ENCODE assay signal across 9 cellular contexts in the genomic region with DNA sequence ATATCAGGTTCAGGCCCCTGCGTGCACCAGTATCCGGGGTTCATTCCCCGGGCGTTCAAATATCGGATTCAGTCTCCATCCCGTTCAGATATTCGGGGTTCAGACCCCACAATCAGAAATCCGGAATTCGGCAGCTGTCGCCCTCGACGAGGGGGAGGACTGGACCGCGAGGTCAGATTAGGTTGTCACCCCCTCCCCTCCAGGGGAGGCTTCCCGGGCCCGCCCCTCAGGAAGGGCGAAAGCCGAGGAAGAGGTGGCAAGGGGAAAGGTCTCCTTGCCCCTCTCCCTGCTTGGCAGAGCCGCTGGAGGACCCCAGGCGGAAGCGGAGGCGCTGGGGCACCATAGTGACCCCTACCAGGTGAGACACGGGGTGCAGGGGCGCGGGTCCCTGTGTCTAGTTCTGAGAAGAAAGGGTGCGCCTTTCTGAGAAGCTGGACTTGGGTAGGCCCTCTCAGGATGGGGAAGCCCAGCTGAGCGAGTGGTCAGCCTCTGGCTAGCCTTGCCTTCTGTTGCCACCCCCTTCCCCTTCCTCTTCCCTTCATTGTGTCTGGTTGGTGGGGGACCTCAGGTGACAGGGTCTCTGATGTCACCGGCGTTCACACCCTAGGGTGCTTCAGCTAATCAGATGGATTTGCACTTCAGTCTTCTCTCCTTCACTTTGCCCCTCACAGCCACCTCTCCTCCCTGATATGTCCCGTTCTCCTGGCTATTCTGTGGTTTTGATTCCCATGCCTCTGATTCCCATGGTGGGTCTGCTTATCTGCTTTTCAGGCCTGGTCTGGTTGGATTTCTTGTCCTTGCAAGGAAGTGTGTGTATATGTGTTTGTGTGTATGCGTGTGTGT. TPM values are rescaled to one million over a fixed set of nuclear protein-coding genes. Genes with fewer than 3 reads are reported as not detected.
DNase-seq lines count a peak whose midpoint lies in the region; ATAC-seq, FAIRE-seq and TF ChIP-seq lines count a peak whose summit lies in the region.
"Had no signal": no experiment of that assay in that cellular context is flagged by ENCODE, and none has a peak within 500 bp of the region (broad histone marks: within the 10 kb centered on the region; RNA-seq: fewer than 3 reads in every experiment).

No MANE protein-coding gene starts in this region.

- no peaks in the 10 kb centered on the region for H3K9me2 ChIP-seq in Loucy (replicated peaks; ENCODE audit: low read depth, low read length)

- H2AFZ ChIP-seq in Loucy (ENCODE audit: low read length) (peak overlapping the region; percentile 76), keratinocyte (ENCODE audit: control insufficient read depth, low read length) (no peak overlapping the region)

- dilution Hi-C loops in keratinocyte (cut with MboI; ENCODE audit: extremely low pct_ligation_motif_present, low sequenced_read_pairs), result no loop called here

- H3K4me1 ChIP-seq in Loucy (ENCODE audit: insufficient read depth, low read length, poor library complexity, severe bottlenecking) (peaks cover 42% of the 10 kb centered on the region), keratinocyte (ENCODE audit: control insufficient read depth, extremely low read depth, insufficient read depth, low read length) (peaks cover 18% of the 10 kb centered on the region)

- H3K4me1 Mint-ChIP-seq in brain, result peaks cover 41% of the 10 kb centered on the region
- H3K4me1 Mint-ChIP-seq in stimulated activated memory B cell treated with anti-CD40 and anti-IgM and Interleukin-4, amounts not matched to agents 10 μg/mL and 1 μg/mL and 100 μg/mL, for 72 hours, result peaks cover 39% of the 10 kb centered on the region

- H3K27me3 Mint-ChIP-seq in brain, result peaks cover 11% of the 10 kb centered on the region
- H3K27me3 Mint-ChIP-seq in stimulated activated memory B cell treated with anti-CD40 and anti-IgM and Interleukin-4, amounts not matched to agents 10 μg/mL and 1 μg/mL and 100 μg/mL, for 72 hours, result no peaks in the 10 kb centered on the region

- peak overlapping the region; percentile 81 for H3K27ac ChIP-seq in keratinocyte (ENCODE audit: control insufficient read depth, insufficient read depth, low read length)

- peaks cover 52% of the 10 kb centered on the region for H3K79me2 ChIP-seq in Loucy (ENCODE audit: insufficient read depth, low read length)
- peaks cover 45% of the 10 kb centered on the region for H3K79me2 ChIP-seq in keratinocyte (ENCODE audit: control insufficient read depth, insufficient read depth, low read length)

- H3K9me3 ChIP-seq in Loucy (ENCODE audit: insufficient read depth, low read depth, low read length) (no peaks in the 10 kb centered on the region), keratinocyte (ENCODE audit: control insufficient read depth, low read depth, low read length) (no peaks in the 10 kb centered on the region)

- DNase-seq in ELR (ENCODE audit: low read depth) (peak; percentile 34), keratinocyte (ENCODE audit: low read depth, low spot score) (no peak), NCI-H2081 (lab: John Stamatoyannopoulos, UW) (no peak)
- no peak for DNase-seq in activated CD4-positive, CD25-positive, alpha-beta regulatory T cell treated with anti-CD3 and anti-CD28 coated beads, Interleukin-2, amount 50 U/mL, for 72 hours

- H3K9ac ChIP-seq in Loucy (ENCODE audit: low read depth, low read length, poor library complexity, severe bottlenecking) (peak overlapping the region; percentile 96), keratinocyte (ENCODE audit: control insufficient read depth, extremely low read depth, insufficient read depth, low read length) (peak overlapping the region; percentile 88)

- ATAC-seq in stimulated activated memory B cell treated with anti-CD40 and anti-IgM and Interleukin-4, amounts not matched to agents 10 μg/mL and 1 μg/mL and 100 μg/mL, for 72 hours, result no peak
- ATAC-seq in GM18868 (IDR thresholded peaks at IDR 0.05; ENCODE audit: unreplicated experiment), result no peak

- H4K20me1 ChIP-seq in Loucy (ENCODE audit: insufficient read depth, low read length, poor library complexity, severe bottlenecking), result peaks cover 48% of the 10 kb centered on the region
- H4K20me1 ChIP-seq in keratinocyte (ENCODE audit: control insufficient read depth, extremely low read depth, insufficient read depth, low read length), result peaks cover 22% of the 10 kb centered on the region

- H3K4me2 ChIP-seq in Loucy (ENCODE audit: low read depth, low read length, poor library complexity, severe bottlenecking), result peak overlapping the region; percentile 86
- H3K4me2 ChIP-seq in keratinocyte (ENCODE audit: control insufficient read depth, extremely low read depth, insufficient read depth, low read depth, low read length), result peak overlapping the region; percentile 80

- H3K36me3 ChIP-seq in Loucy (ENCODE audit: insufficient read depth, low read length) (peaks cover 16% of the 10 kb centered on the region; the same call in 1 of the 2 replicates), keratinocyte (ENCODE audit: control insufficient read depth in 2 of 2, extremely low read depth in 1 of 2, insufficient read depth in 2 of 2, low read length in 2 of 2) (peaks cover 20 to 22% of the 10 kb centered on the region in 2 experiments)

- FAIRE-seq in keratinocyte (lab: Jason Lieb, UNC), result no peak
- FAIRE-seq: TTC549 had no signal

- H3K36me3 Mint-ChIP-seq in brain, result peaks cover 47% of the 10 kb centered on the region
- peaks cover 17% of the 10 kb centered on the region for H3K36me3 Mint-ChIP-seq in stimulated activated memory B cell treated with anti-CD40 and anti-IgM and Interleukin-4, amounts not matched to agents 10 μg/mL and 1 μg/mL and 100 μg/mL, for 72 hours

- TF ChIP-seq CTCF in Loucy (conservative IDR thresholded peaks at IDR 0.05; ENCODE audit: low read length) (no peak; the same call in 1 of the 2 replicates), brain (conservative IDR thresholded peaks at IDR 0.05) (no peak), keratinocyte (optimal IDR thresholded peaks at IDR 0.05 in 1 of 3, IDR thresholded peaks at IDR 0.05 in 1 of 3, conservative IDR thresholded peaks at IDR 0.05 in 1 of 3; ENCODE audit: extremely low read depth in 1 of 3, insufficient read depth in 2 of 3, low read length in 3 of 3) (no peak)

- no peaks in the 10 kb centered on the region; the same call in 1 of the 2 replicates for H3F3A ChIP-seq in Loucy (ENCODE audit: low read depth)

- H3K9me1 ChIP-seq in keratinocyte (ENCODE audit: control insufficient read depth, extremely low read depth, insufficient read depth, low read length), result peaks cover 4% of the 10 kb centered on the region

- H3K9me3 Mint-ChIP-seq in brain, result peaks cover 0 to 6% (median 0%) of the 10 kb centered on the region in 5 experiments
- H3K9me3 Mint-ChIP-seq in stimulated activated memory B cell treated with anti-CD40 and anti-IgM and Interleukin-4, amounts not matched to agents 10 μg/mL and 1 μg/mL and 100 μg/mL, for 72 hours, result no peaks in the 10 kb centered on the region

- H3K27ac Mint-ChIP-seq in brain, result peak overlapping the region; percentile 79 to 99 (median 98)
- peak overlapping the region; percentile 80 for H3K27ac Mint-ChIP-seq in stimulated activated memory B cell treated with anti-CD40 and anti-IgM and Interleukin-4, amounts not matched to agents 10 μg/mL and 1 μg/mL and 100 μg/mL, for 72 hours

- peak overlapping the region; percentile 87 to 96 (median 91) for H3K4me3 Mint-ChIP-seq in brain
- peak overlapping the region; percentile 93 for H3K4me3 Mint-ChIP-seq in stimulated activated memory B cell treated with anti-CD40 and anti-IgM and Interleukin-4, amounts not matched to agents 10 μg/mL and 1 μg/mL and 100 μg/mL, for 72 hours

- H3K4me3 ChIP-seq in Loucy (ENCODE audit: low read length, poor library complexity, severe bottlenecking) (peak overlapping the region; percentile 97), keratinocyte (ENCODE audit: control insufficient read depth in 2 of 3, extremely low read depth in 1 of 3, insufficient read depth in 2 of 3, low read depth in 1 of 3, low read length in 3 of 3) (peak overlapping the region; percentile 90 to 97 (median 97))

- H3K27me3 ChIP-seq in Loucy (ENCODE audit: insufficient read depth, low read length, poor library complexity, severe bottlenecking) (no peaks in the 10 kb centered on the region), keratinocyte (ENCODE audit: control insufficient read depth, extremely low read depth, insufficient read depth, low read length) (no peaks in the 10 kb centered on the region)

RNA-seq across cellular contexts. Expression of a gene that starts 0.8 kb away (rescaled TPM):
- polyA plus RNA-seq in brain (ENCODE audit: insufficient read depth, low read depth, low replicate concordance), result 45.4 TPM
- polyA plus RNA-seq in keratinocyte, result 13.8 to 20.1 TPM (median 15.4 TPM) in 3 replicates
- polyA plus RNA-seq in keratinocyte (2011; ENCODE audit: low read depth), result 9.0 TPM
- 4.8 and 9.4 TPM in 2 replicates for polyA plus RNA-seq in keratinocyte (2011; cell fraction: cytosol; rRNA removed)
- polyA plus RNA-seq in keratinocyte (2011; cell fraction: nucleus; rRNA removed), result 35.1 and 37.7 TPM in 2 replicates
- 10.6 and 21.5 TPM in 2 replicates for polyA plus RNA-seq in keratinocyte (2012; ENCODE audit: low replicate concordance)
- 20.1 to 25.0 TPM (median 23.6 TPM) in 3 replicates for polyA minus RNA-seq in keratinocyte
- 24.4 TPM for polyA minus RNA-seq in keratinocyte (2011; cell fraction: cytosol; rRNA and poly(A)+ RNA removed)
- polyA minus RNA-seq in keratinocyte (2011; cell fraction: nucleus; rRNA and poly(A)+ RNA removed), result 26.7 and 29.9 TPM in 2 replicates

RNA-seq across cellular contexts. Expression of a gene that starts 12.6 kb away (rescaled TPM):
- 244 TPM for polyA plus RNA-seq in brain (ENCODE audit: insufficient read depth, low read depth, low replicate concordance)
- 48.5 to 77.2 TPM (median 64.8 TPM) in 3 replicates for polyA plus RNA-seq in keratinocyte
- polyA plus RNA-seq in keratinocyte (2011; ENCODE audit: low read depth), result 54.7 TPM
- 63.9 and 88.0 TPM in 2 replicates for polyA plus RNA-seq in keratinocyte (2011; cell fraction: cytosol; rRNA removed)
- 96.9 and 119 TPM in 2 replicates for polyA plus RNA-seq in keratinocyte (2011; cell fraction: nucleus; rRNA removed)
- 67.3 and 77.2 TPM in 2 replicates for polyA plus RNA-seq in keratinocyte (2012; ENCODE audit: low replicate concordance)
- 39.0 to 58.6 TPM (median 53.8 TPM) in 3 replicates for polyA minus RNA-seq in keratinocyte
- 65.0 TPM for polyA minus RNA-seq in keratinocyte (2011; cell fraction: cytosol; rRNA and poly(A)+ RNA removed)
- polyA minus RNA-seq in keratinocyte (2011; cell fraction: nucleus; rRNA and poly(A)+ RNA removed), result 15.7 and 19.3 TPM in 2 replicates

RNA-seq across cellular contexts. Expression of a gene that starts 20.9 kb away (rescaled TPM):
- polyA plus RNA-seq in brain (ENCODE audit: insufficient read depth, low read depth, low replicate concordance), result 85.9 TPM
- polyA plus RNA-seq in keratinocyte, result 4.1 to 4.8 TPM (median 4.6 TPM) in 3 replicates
- 3.5 TPM for polyA plus RNA-seq in keratinocyte (2011; ENCODE audit: low read depth)
- 3.5 and 5.4 TPM in 2 replicates for polyA plus RNA-seq in keratinocyte (2011; cell fraction: cytosol; rRNA removed)
- 3.0 and 5.2 TPM in 2 replicates for polyA plus RNA-seq in keratinocyte (2011; cell fraction: nucleus; rRNA removed)
- polyA plus RNA-seq in keratinocyte (2012; ENCODE audit: low replicate concordance), result 4.2 and 7.3 TPM in 2 replicates
- 1.9 to 3.7 TPM (median 3.1 TPM) in 3 replicates for polyA minus RNA-seq in keratinocyte
- polyA minus RNA-seq in keratinocyte (2011; cell fraction: cytosol; rRNA and poly(A)+ RNA removed), result 6.1 TPM
- 3.0 and 3.3 TPM in 2 replicates for polyA minus RNA-seq in keratinocyte (2011; cell fraction: nucleus; rRNA and poly(A)+ RNA removed)

RNA-seq across cellular contexts. Expression of a gene that starts 21.5 kb away (rescaled TPM):
- polyA plus RNA-seq in brain (ENCODE audit: insufficient read depth, low read depth, low replicate concordance) (147 TPM), keratinocyte (20.1 to 28.3 TPM (median 26.7 TPM) in 3 replicates)
- 32.4 TPM for polyA plus RNA-seq in keratinocyte (2011; ENCODE audit: low read depth)
- polyA plus RNA-seq in keratinocyte (2011; cell fraction: cytosol; rRNA removed), result 10.1 and 17.5 TPM in 2 replicates
- 33.9 and 47.9 TPM in 2 replicates for polyA plus RNA-seq in keratinocyte (2011; cell fraction: nucleus; rRNA removed)
- 27.4 and 54.2 TPM in 2 replicates for polyA plus RNA-seq in keratinocyte (2012; ENCODE audit: low replicate concordance)
- 8.4 to 14.3 TPM (median 8.9 TPM) in 3 replicates for polyA minus RNA-seq in keratinocyte
- 19.0 TPM for polyA minus RNA-seq in keratinocyte (2011; cell fraction: cytosol; rRNA and poly(A)+ RNA removed)
- 8.1 and 8.5 TPM in 2 replicates for polyA minus RNA-seq in keratinocyte (2011; cell fraction: nucleus; rRNA and poly(A)+ RNA removed)

RNA-seq across cellular contexts. Expression of a gene that starts 36.3 kb away (rescaled TPM):
- 23.1 TPM for polyA plus RNA-seq in brain (ENCODE audit: insufficient read depth, low read depth, low replicate concordance)
- 0.10 to 0.41 TPM (median 0.26 TPM) in 3 replicates for polyA plus RNA-seq in keratinocyte
- polyA plus RNA-seq in keratinocyte (2011; ENCODE audit: low read depth), result not detected
- 0.06 and 0.17 TPM in 2 replicates for polyA plus RNA-seq in keratinocyte (2011; cell fraction: cytosol; rRNA removed)
- polyA plus RNA-seq in keratinocyte (2011; cell fraction: nucleus; rRNA removed), result 1.8 and 2.0 TPM in 2 replicates
- polyA plus RNA-seq in keratinocyte (2012; ENCODE audit: low replicate concordance), result 0.24 TPM in 1 of 2 replicates, not detected in the other
- not detected in 3 replicates for polyA minus RNA-seq in keratinocyte
- polyA minus RNA-seq in keratinocyte (2011; cell fraction: cytosol; rRNA and poly(A)+ RNA removed), result not detected
- polyA minus RNA-seq in keratinocyte (2011; cell fraction: nucleus; rRNA and poly(A)+ RNA removed), result 0.31 and 0.53 TPM in 2 replicates

Comparison
In these comparisons a context has a peak if more than half of its experiments do, and no peak if none do; other contexts are left out.
1. RNA of a gene that starts 20.9 kb away (polyA plus RNA-seq): 85.9 TPM in brain (single experiment); 3.0 to 7.3 TPM in keratinocyte; every median in the first group is over 10 times any median in the second.